ENCODE assay signal across 8 cellular contexts in the genomic region with DNA sequence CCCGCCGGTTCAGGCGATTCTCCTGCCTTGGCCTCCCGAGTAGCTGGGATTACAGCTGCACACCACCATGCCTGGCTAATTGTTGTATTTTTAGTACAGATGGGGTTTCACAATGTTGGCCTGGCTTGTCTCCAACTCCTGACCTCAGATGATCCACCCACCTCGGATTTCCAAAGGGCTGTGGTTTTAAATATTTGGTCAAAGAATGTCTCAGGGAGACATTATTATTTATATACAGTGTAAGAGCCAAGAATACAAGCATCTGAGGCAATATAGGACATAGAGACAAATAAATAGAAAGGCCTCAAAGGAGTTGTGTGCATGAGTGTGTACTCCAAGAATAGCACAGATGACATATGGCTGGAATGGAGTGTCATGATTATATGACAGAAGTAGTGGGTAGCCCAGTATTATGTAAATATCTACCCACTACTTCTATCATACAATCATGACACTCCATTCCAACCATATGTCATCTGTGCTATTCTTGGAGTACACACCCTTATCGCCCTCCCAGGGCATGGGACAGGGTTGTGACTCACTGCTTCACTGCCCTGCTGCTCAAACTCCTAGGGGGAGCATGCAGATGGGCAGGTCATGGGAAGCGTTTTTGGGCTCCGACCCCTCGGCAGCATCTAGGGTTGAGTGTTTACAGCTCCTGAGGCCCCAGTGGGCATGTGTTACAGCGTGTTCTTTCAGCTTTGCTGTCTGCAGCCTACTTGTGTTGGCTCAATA.
A peak's percentile ranks its signal among the peaks of the same experiment; 100 is the strongest.
DNase-seq lines count a peak whose midpoint lies in the region.

No MANE protein-coding gene starts in this region.

- WGBS in mesenchymal stem cell, result 41% methylated on average over 9 of the region's 10 CpGs

- intact Hi-C loops in posterior vena cava (cut with DNase I), result no loop called here

- no peaks in the 10 kb centered on the region for H3K27me3 ChIP-seq in mesenchymal stem cell (ENCODE audit: control insufficient read depth in 1 of 2, insufficient read depth in 1 of 2, low read length in 2 of 2)

- H3K4ac ChIP-seq in mesenchymal stem cell (ENCODE audit: low read depth in 1 of 2, low read length in 2 of 2), result peak overlapping the region; percentile 57 to 74

- H3K4me1 ChIP-seq in mesenchymal stem cell (ENCODE audit: control insufficient read depth, insufficient read depth, low read depth, low read length), result peaks cover 4% of the 10 kb centered on the region

- H2BK15ac ChIP-seq in mesenchymal stem cell (ENCODE audit: low read depth, poor library complexity, severe bottlenecking), result peak overlapping the region; percentile 12

- no peak overlapping the region for H3K23ac ChIP-seq in mesenchymal stem cell (ENCODE audit: low read length in 2 of 2)

- no peak overlapping the region for H3K4me2 ChIP-seq in mesenchymal stem cell (ENCODE audit: low read length, poor library complexity, severe bottlenecking)

- peak overlapping the region; percentile 39 for H2BK120ac ChIP-seq in mesenchymal stem cell (ENCODE audit: low read depth, low read length)

- no peak overlapping the region for H3K27ac ChIP-seq in mesenchymal stem cell (ENCODE audit: low read length, poor library complexity, severe bottlenecking)

- no peak overlapping the region for H3K4me3 ChIP-seq in mesenchymal stem cell (ENCODE audit: insufficient read depth in 1 of 2, low read depth in 1 of 2, low read length in 2 of 2)

- H4K91ac ChIP-seq in mesenchymal stem cell (ENCODE audit: low read length), result peak overlapping the region; percentile 70

- H3K79me1 ChIP-seq in mesenchymal stem cell (replicated peaks; ENCODE audit: low read length, poor library complexity, severe bottlenecking), result no peaks in the 10 kb centered on the region

- H2AK5ac ChIP-seq in mesenchymal stem cell (ENCODE audit: low read length, severe bottlenecking), result peak overlapping the region; percentile 27

- peak overlapping the region; percentile 50 to 75 for H3K18ac ChIP-seq in mesenchymal stem cell (ENCODE audit: low read depth in 1 of 2, low read length in 2 of 2)

- peak overlapping the region in 1 of 2 experiments; percentile 42 for H3K14ac ChIP-seq in mesenchymal stem cell (ENCODE audit: low read length in 2 of 2)

- H3K9ac ChIP-seq in mesenchymal stem cell (ENCODE audit: low read length), result no peak overlapping the region

- peak overlapping the region; percentile 35 for H4K8ac ChIP-seq in mesenchymal stem cell (ENCODE audit: low read length)

- DNase-seq in GM04504 (ENCODE audit: low read depth), result peak; percentile 56
- DNase-seq in NCI-H2107 treated with DMSO at 0.1 percent for 48 hours (lab: John Stamatoyannopoulos, UW; ENCODE audit: unreplicated experiment), result peak; percentile 44
- peak; percentile 81 for DNase-seq in astrocyte of the hippocampus (ENCODE audit: low read depth, low spot score)
- DNase-seq in mesenchymal stem cell, result peak; percentile 98
- no peak for DNase-seq in CD1c-positive myeloid dendritic cell (ENCODE audit: extremely low spot score)
- DNase-seq in stimulated activated CD4-positive, alpha-beta T cell treated with anti-CD3 and anti-CD28 coated beads, Interleukin-2, amount 100 ng/mL, for 24 hours, result no peak
- no peak for DNase-seq in posterior vena cava (ENCODE audit: low spot score)
- no peak for DNase-seq in NCI-H146 (lab: John Stamatoyannopoulos, UW)

- H3K9me3 ChIP-seq in mesenchymal stem cell (ENCODE audit: control insufficient read depth, low read length), result peaks cover 7% of the 10 kb centered on the region

- H2BK5ac ChIP-seq in mesenchymal stem cell (ENCODE audit: low read depth, low read length, poor library complexity, severe bottlenecking), result no peak overlapping the region

- no peaks in the 10 kb centered on the region for H3K36me3 ChIP-seq in mesenchymal stem cell (ENCODE audit: control insufficient read depth in 1 of 2, insufficient read depth in 2 of 2, low read depth in 1 of 2, low read length in 2 of 2)

- peak overlapping the region; percentile 59 to 93 for H2BK12ac ChIP-seq in mesenchymal stem cell (ENCODE audit: low read length in 2 of 2)

- H2AFZ ChIP-seq in mesenchymal stem cell (ENCODE audit: low read depth, low read length), result no peak overlapping the region

Comparison
In these comparisons a context has a peak if more than half of its experiments do, and no peak if none do; other contexts are left out.
1. DNase-seq: peak in GM04504 (single experiment), NCI-H2107 treated with DMSO at 0.1 percent for 48 hours (single experiment), astrocyte of the hippocampus (single experiment) and mesenchymal stem cell (single experiment); none in CD1c-positive myeloid dendritic cell (single experiment), stimulated activated CD4-positive, alpha-beta T cell treated with anti-CD3 and anti-CD28 coated beads, Interleukin-2, amount 100 ng/mL, for 24 hours (0 of 2), posterior vena cava (single experiment) and NCI-H146 (single experiment).